16 cellular contexts compared by ENCODE assay signal in genomic region chr13:28885191-28885590, GRCh38.
"Had no signal": no experiment of that assay in that cellular context is flagged by ENCODE, and none has a peak within 500 bp of the region (broad histone marks: within the 10 kb centered on the region; RNA-seq: fewer than 3 reads in every experiment).

No MANE protein-coding gene starts in this region.

- H3K4me1 ChIP-seq: foreskin keratinocyte, pancreas, stomach, transverse colon had no signal

- DNase-seq: endodermal cell; foreskin keratinocyte; kidney; left cardiac atrium; mesendoderm; naive B cell; occipital lobe; pancreas; right cardiac atrium; small intestine; stimulated activated CD4-positive, alpha-beta T cell treated with anti-CD3 and anti-CD28 coated beads, Interleukin-12 subunit alpha, Interleukin-12 subunit beta, amount 100 ng/mL, for 4 hours; stimulated activated naive CD4-positive, alpha-beta T cell; stomach; substantia nigra; transverse colon had no signal

- H3K27me3 ChIP-seq: foreskin keratinocyte, stomach, transverse colon had no signal

- H3K27ac ChIP-seq: foreskin keratinocyte, pancreas, stomach, thoracic aorta, transverse colon had no signal

- H3K4me3 ChIP-seq: pancreas, stomach, thoracic aorta, transverse colon had no signal

- H3K36me3 ChIP-seq: pancreas, stomach, thoracic aorta, transverse colon had no signal

- ATAC-seq: foreskin keratinocyte, left cardiac atrium, pancreas, right cardiac atrium had no signal

- H3K9me3 ChIP-seq: pancreas, thoracic aorta, transverse colon had no signal
